Comparison of ENCODE assay signal across 8 cellular contexts in genomic region chr15:45377630-45378148, GRCh38. TPM values are rescaled to one million over a fixed set of nuclear protein-coding genes. Genes with fewer than 3 reads are reported as not detected.
DNase-seq lines count a peak whose midpoint lies in the region; ATAC-seq and TF ChIP-seq lines count a peak whose summit lies in the region.

No MANE protein-coding gene starts in this region.

- POLR2A ChIA-PET in naive thymus-derived CD4-positive, alpha-beta T cell (lab: Charles Lee) = interaction anchor here (1.1 kb wide), 1 partner anchor 177 kb away, joined by 4 read pairs; no protein-coding TSS in a partner anchor
- POLR2A ChIA-PET in RWPE1 (lab: Yijun Ruan, JAX; ENCODE audit: low non-redundant PET) = no interaction called here

- TF ChIP-seq CTCF in epithelial cell of proximal tubule (conservative IDR thresholded peaks at IDR 0.05; ENCODE audit: low read depth, low read length) (no peak), RWPE1 (conservative IDR thresholded peaks at IDR 0.05; ENCODE audit: low read depth) (no peak)

- peaks cover 45% of the 10 kb centered on the region for H3K27me3 ChIP-seq in H7 (ENCODE audit: control insufficient read depth, insufficient read depth, low read length)
- peaks cover 3 to 18% of the 10 kb centered on the region in 2 donors for H3K27me3 ChIP-seq in naive thymus-derived CD4-positive, alpha-beta T cell (ENCODE audit: control insufficient read depth in 2 of 2, insufficient read depth in 2 of 2, low read length in 2 of 2)

- ATAC-seq in naive thymus-derived CD4-positive, alpha-beta T cell = no peak

- no peak overlapping the region for H3K27ac ChIP-seq in naive thymus-derived CD4-positive, alpha-beta T cell (ENCODE audit: low read depth, low read length)
- H3K27ac ChIP-seq in RWPE1 = no peak overlapping the region

- H3K4me1 Mint-ChIP-seq in naive thymus-derived CD4-positive, alpha-beta T cell = peaks cover 3 to 23% (median 15%) of the 10 kb centered on the region in 7 donors

- CTCF ChIA-PET in naive thymus-derived CD4-positive, alpha-beta T cell (lab: Charles Lee) = interaction anchor here (0.6 kb wide), 1 partner anchor 54 kb away, joined by 3 read pairs; no protein-coding TSS in a partner anchor
- CTCF ChIA-PET in RWPE1 (lab: Yijun Ruan, JAX) = interaction anchor here (0.6 to 0.7 kb wide), 2 partner anchors 158 to 215 kb away, joined by 3 to 5 read pairs; no protein-coding TSS in a partner anchor

- no peaks in the 10 kb centered on the region for H3K9me3 Mint-ChIP-seq in naive thymus-derived CD4-positive, alpha-beta T cell

- H3K27me3 Mint-ChIP-seq in naive thymus-derived CD4-positive, alpha-beta T cell = peaks cover 47 to 86% (median 63%) of the 10 kb centered on the region in 5 donors

- no peaks in the 10 kb centered on the region for H3K36me3 ChIP-seq in H7 (replicated peaks; ENCODE audit: control insufficient read depth, insufficient read depth, low read length)
- no peaks in the 10 kb centered on the region for H3K36me3 ChIP-seq in naive thymus-derived CD4-positive, alpha-beta T cell (ENCODE audit: control insufficient read depth in 2 of 3, insufficient read depth in 3 of 3, low read length in 3 of 3)

- peak overlapping the region in 1 of 9 donors; percentile 25 for H3K27ac Mint-ChIP-seq in naive thymus-derived CD4-positive, alpha-beta T cell

- H3K36me3 Mint-ChIP-seq in naive thymus-derived CD4-positive, alpha-beta T cell = no peaks in the 10 kb centered on the region

- intact Hi-C loops in naive thymus-derived CD4-positive, alpha-beta T cell (cut with micrococcal nuclease) = loop anchor here (1.0 to 2.0 kb wide), 2 partner anchors 25 kb away; a partner anchor contains a TSS

- H3K4me1 ChIP-seq in naive thymus-derived CD4-positive, alpha-beta T cell (ENCODE audit: control insufficient read depth in 2 of 2, insufficient read depth in 2 of 2, low read length in 2 of 2) = peaks cover 7 to 9% of the 10 kb centered on the region in 2 donors

- H3K9me3 ChIP-seq in naive thymus-derived CD4-positive, alpha-beta T cell (ENCODE audit: control insufficient read depth in 2 of 3, low read length in 3 of 3) = no peaks in the 10 kb centered on the region

- H3K4me3 Mint-ChIP-seq in naive thymus-derived CD4-positive, alpha-beta T cell = peak overlapping the region; percentile 76 to 88 (median 81)

- peak overlapping the region; percentile 61; the same call in 1 of the 2 replicates for H3K4me3 ChIP-seq in GM08714 (ENCODE audit: low read length)
- peak overlapping the region; percentile 86 for H3K4me3 ChIP-seq in H7 (ENCODE audit: insufficient read depth, low read depth, low read length)
- peak overlapping the region; percentile 54 for H3K4me3 ChIP-seq in epithelial cell of proximal tubule (ENCODE audit: low read depth, low read length)
- H3K4me3 ChIP-seq in naive thymus-derived CD4-positive, alpha-beta T cell (ENCODE audit: low read length) = peak overlapping the region; percentile 62

- DNase-seq in H7 = peak; percentile 63
- DNase-seq in RPMI7951 (ENCODE audit: low read depth) = peak; percentile 21
- DNase-seq in epithelial cell of proximal tubule (ENCODE audit: low read depth) = no peak
- no peak for DNase-seq in naive thymus-derived CD4-positive, alpha-beta T cell
- DNase-seq in RWPE1 (ENCODE audit: low spot score) = no peak
- DNase-seq in NCI-H187 treated with DMSO at 0.1 percent for 48 hours (lab: John Stamatoyannopoulos, UW) = no peak
- no peak for DNase-seq in mesenteric fat pad (ENCODE audit: low spot score)

RNA-seq across cellular contexts. Expression of gene GATM, which starts 0.7 kb away (rescaled TPM):
- 23.8 and 37.6 TPM in 2 replicates for total RNA-seq in H7 (2014; rRNA removed; shearing (Covaris generic))
- total RNA-seq in RPMI7951 (2014; rRNA removed; shearing (Covaris generic)) = 0.68 and 1.4 TPM in 2 replicates
- total RNA-seq in epithelial cell of proximal tubule (4.7 and 9.9 TPM in 2 replicates), mesenteric fat pad (10.6 TPM)
- total RNA-seq in naive thymus-derived CD4-positive, alpha-beta T cell = 1 to 10 TPM in 3 of 5 experiments, under 1 TPM in 2; 0.29 to 2.4 (median 1.6) TPM
- polyA plus RNA-seq in naive thymus-derived CD4-positive, alpha-beta T cell = under 1 TPM in 1 of 2 donors, not detected in 1; 0.14 TPM

Comparison
In these comparisons a context has a peak if more than half of its experiments do, and no peak if none do; other contexts are left out.
1. DNase-seq: peak in H7 (single experiment) and RPMI7951 (single experiment); none in epithelial cell of proximal tubule (single experiment), naive thymus-derived CD4-positive, alpha-beta T cell (0 of 9), RWPE1 (single experiment), NCI-H187 treated with DMSO at 0.1 percent for 48 hours (single experiment) and mesenteric fat pad (single experiment).
2. Peak in every context shown above with its lines, with median percentiles within 50 percentile points of each other: H3K4me3 ChIP-seq.